Comparison of ENCODE assay signal across 32 cellular contexts in the genomic region with DNA sequence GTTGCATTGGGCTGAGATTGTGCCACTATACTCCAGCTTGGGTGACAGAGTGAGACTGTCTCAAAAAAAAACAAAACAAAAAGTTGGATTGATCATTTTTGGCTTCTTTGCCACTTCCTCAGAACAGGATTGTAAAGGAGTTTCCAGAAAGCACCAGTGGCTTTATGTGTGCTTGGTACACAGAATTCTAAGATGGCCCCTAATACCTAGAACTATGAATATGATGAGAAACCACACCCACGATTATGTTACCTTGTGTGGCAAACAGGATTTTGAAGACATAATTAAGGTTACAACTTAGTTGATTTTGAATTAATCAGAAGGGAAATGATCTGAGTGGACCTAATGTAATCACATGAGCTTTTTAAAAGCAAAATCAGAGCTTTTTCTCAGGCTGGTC. TPM values are rescaled to one million over a fixed set of nuclear protein-coding genes. Genes with fewer than 3 reads are reported as not detected.
"Had no signal": no experiment of that assay in that cellular context is flagged by ENCODE, and none has a peak within 500 bp of the region (broad histone marks: within the 10 kb centered on the region; RNA-seq: fewer than 3 reads in every experiment).

No MANE protein-coding gene starts in this region.

- H3K79me2 ChIP-seq: hepatocyte, parathyroid adenoma had no signal

- H3K36me3 ChIP-seq: breast epithelium, colonic mucosa, left lung, thyroid gland, upper lobe of right lung had no signal

- H3K4me2 ChIP-seq: hepatocyte had no signal

- H3K4me3 ChIP-seq: breast epithelium, colonic mucosa, dorsolateral prefrontal cortex, hepatocyte, left lung, lung, thyroid gland, upper lobe of right lung had no signal

- H3K36me3 Mint-ChIP-seq: activated naive CD4-positive, alpha-beta T cell treated with anti-CD3 and anti-CD28 coated beads, Interleukin-2, amount 50 U/mL, for 24 hours; naive B cell; WTC11 had no signal

- H3K4me1 ChIP-seq: breast epithelium, thyroid gland had no signal

- DNase-seq: activated effector memory CD4-positive, alpha-beta T cell treated with anti-CD3 and anti-CD28 coated beads, Interleukin-2, amount 50 U/mL, for 16 hours; activated T-cell treated with anti-CD3 and anti-CD28 coated beads, Interleukin-2, amount 50 U/mL, for 24 hours; colonic mucosa; dorsolateral prefrontal cortex; effector memory CD8-positive, alpha-beta T cell; glutamatergic neuron; kidney glomerular epithelial cell; left lung; naive B cell; nucleus accumbens; right cardiac atrium; stimulated activated CD4-positive, alpha-beta T cell treated with anti-CD3 and anti-CD28 coated beads, Interleukin-12 subunit alpha, Interleukin-12 subunit beta, amount 100 ng/mL, for 4 hours; stimulated activated CD4-positive, alpha-beta T cell treated with anti-CD3 and anti-CD28 coated beads, Interleukin-4, amount 100 ng/mL, for 4 hours; substantia nigra; SW 1271; T-helper 9 cell; thyroid gland; upper lobe of right lung had no signal

- H3K27ac ChIP-seq: breast epithelium, colonic mucosa, dorsolateral prefrontal cortex, hepatocyte, left lung, parathyroid adenoma, thyroid gland, upper lobe of right lung had no signal

- H3K9me3 Mint-ChIP-seq: activated naive CD4-positive, alpha-beta T cell treated with anti-CD3 and anti-CD28 coated beads, Interleukin-2, amount 50 U/mL, for 24 hours; activated T-cell treated with anti-CD3 and anti-CD28 coated beads, Interleukin-2, amount 50 U/mL, for 24 hours; central memory CD8-positive, alpha-beta T cell; effector memory CD8-positive, alpha-beta T cell; naive B cell; stimulated activated naive CD8-positive, alpha-beta T cell treated with anti-CD3 and anti-CD28 coated beads, Interleukin-15, Interleukin-2, amounts not matched to agents 100 ng/mL and 50 ng/mL, for 24 hours; WTC11 had no signal

- H3K4me3 Mint-ChIP-seq: activated naive CD4-positive, alpha-beta T cell treated with anti-CD3 and anti-CD28 coated beads, Interleukin-2, amount 50 U/mL, for 24 hours; activated T-cell treated with anti-CD3 and anti-CD28 coated beads, Interleukin-2, amount 50 U/mL, for 24 hours; central memory CD8-positive, alpha-beta T cell; effector memory CD8-positive, alpha-beta T cell; naive B cell; stimulated activated naive CD8-positive, alpha-beta T cell treated with anti-CD3 and anti-CD28 coated beads, Interleukin-15, Interleukin-2, amounts not matched to agents 100 ng/mL and 50 ng/mL, for 24 hours; WTC11 had no signal

- H3K9ac ChIP-seq: parathyroid adenoma had no signal

- H2AFZ ChIP-seq: hepatocyte, parathyroid adenoma had no signal

- H3K4me1 Mint-ChIP-seq: central memory CD8-positive, alpha-beta T cell had no signal

- H3K9me3 ChIP-seq: breast epithelium, colonic mucosa, left lung, thyroid gland, upper lobe of right lung had no signal

- H3K27me3 Mint-ChIP-seq: activated naive CD4-positive, alpha-beta T cell treated with anti-CD3 and anti-CD28 coated beads, Interleukin-2, amount 50 U/mL, for 24 hours; activated T-cell treated with anti-CD3 and anti-CD28 coated beads, Interleukin-2, amount 50 U/mL, for 24 hours; central memory CD8-positive, alpha-beta T cell; effector memory CD8-positive, alpha-beta T cell; stimulated activated naive CD8-positive, alpha-beta T cell treated with anti-CD3 and anti-CD28 coated beads, Interleukin-15, Interleukin-2, amounts not matched to agents 100 ng/mL and 50 ng/mL, for 24 hours had no signal

- H3K27me3 ChIP-seq: breast epithelium, colonic mucosa, dorsolateral prefrontal cortex, hepatocyte, left lung, thyroid gland, upper lobe of right lung had no signal

- H3K27ac Mint-ChIP-seq: activated naive CD4-positive, alpha-beta T cell treated with anti-CD3 and anti-CD28 coated beads, Interleukin-2, amount 50 U/mL, for 24 hours; activated T-cell treated with anti-CD3 and anti-CD28 coated beads, Interleukin-2, amount 50 U/mL, for 24 hours; effector memory CD8-positive, alpha-beta T cell; naive B cell; stimulated activated naive CD8-positive, alpha-beta T cell treated with anti-CD3 and anti-CD28 coated beads, Interleukin-15, Interleukin-2, amounts not matched to agents 100 ng/mL and 50 ng/mL, for 24 hours; WTC11 had no signal

RNA-seq across cellular contexts. Expression of gene CEACAM1, which starts 26.5 kb away (rescaled TPM):
- total RNA-seq: frontal cortex had no signal

RNA-seq across cellular contexts. Expression of gene CXCL17, which starts 59.0 kb away (rescaled TPM):
- total RNA-seq: astrocyte, colonic mucosa, dorsolateral prefrontal cortex, endothelial cell of umbilical vein, frontal cortex, mesenteric fat pad, pulmonary artery endothelial cell, right cardiac atrium, thyroid gland, WTC11 had no signal
- polyA plus RNA-seq: endothelial cell of umbilical vein, neural cell, right cardiac atrium had no signal
